Comparison of ENCODE assay signal across 1 cellular context in the genomic region with DNA sequence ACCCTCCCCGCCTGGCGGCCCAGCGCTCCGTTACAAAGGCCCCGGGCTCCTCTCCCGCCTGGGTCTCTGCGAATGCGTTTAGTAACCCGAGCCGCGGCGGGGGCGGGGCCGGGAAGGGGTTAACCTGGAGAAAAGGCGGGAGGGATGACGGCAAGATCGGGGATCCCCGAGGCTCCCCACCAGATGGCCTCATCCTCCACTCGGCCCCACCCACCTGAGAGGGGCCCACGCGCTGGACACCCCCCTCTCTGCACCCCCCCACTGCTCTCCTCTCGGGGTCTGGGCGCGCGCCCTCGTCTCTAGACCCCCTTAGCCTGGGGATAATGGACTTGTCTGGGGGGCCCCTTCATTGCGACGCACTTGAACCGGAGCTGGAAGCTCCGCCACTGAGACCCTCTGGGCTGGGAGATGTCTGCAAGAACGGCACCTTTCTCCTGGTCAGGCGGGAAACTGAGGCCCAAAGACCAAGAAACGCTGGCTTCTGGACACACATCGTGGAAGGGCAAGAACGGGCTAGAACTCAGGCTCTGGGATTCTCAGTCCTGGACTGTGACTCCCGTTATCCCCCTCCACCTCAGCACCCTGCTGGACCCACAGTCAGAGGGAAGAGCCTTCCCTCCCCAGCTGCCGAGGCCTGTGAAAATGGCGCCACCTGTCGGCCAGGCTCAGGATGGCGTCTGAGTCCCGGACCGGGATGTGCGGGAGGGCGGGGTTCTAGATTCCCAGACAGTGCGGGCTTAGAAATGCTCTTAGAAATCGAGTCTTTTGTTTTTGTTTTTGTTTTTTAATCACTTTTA.
TF ChIP-seq lines count a peak whose summit lies in the region.

No MANE protein-coding gene starts in this region.

TF ChIP-seq in HEK293, 187 proteins besides CTCF, POLR2A, EP300 and RAD21 (continued from another document and continues in another):
- TF ChIP-seq ZNF747 (tag by site-specific recombination; IDR thresholded peaks at IDR 0.05), result no peak
- TF ChIP-seq, protein P1, sequence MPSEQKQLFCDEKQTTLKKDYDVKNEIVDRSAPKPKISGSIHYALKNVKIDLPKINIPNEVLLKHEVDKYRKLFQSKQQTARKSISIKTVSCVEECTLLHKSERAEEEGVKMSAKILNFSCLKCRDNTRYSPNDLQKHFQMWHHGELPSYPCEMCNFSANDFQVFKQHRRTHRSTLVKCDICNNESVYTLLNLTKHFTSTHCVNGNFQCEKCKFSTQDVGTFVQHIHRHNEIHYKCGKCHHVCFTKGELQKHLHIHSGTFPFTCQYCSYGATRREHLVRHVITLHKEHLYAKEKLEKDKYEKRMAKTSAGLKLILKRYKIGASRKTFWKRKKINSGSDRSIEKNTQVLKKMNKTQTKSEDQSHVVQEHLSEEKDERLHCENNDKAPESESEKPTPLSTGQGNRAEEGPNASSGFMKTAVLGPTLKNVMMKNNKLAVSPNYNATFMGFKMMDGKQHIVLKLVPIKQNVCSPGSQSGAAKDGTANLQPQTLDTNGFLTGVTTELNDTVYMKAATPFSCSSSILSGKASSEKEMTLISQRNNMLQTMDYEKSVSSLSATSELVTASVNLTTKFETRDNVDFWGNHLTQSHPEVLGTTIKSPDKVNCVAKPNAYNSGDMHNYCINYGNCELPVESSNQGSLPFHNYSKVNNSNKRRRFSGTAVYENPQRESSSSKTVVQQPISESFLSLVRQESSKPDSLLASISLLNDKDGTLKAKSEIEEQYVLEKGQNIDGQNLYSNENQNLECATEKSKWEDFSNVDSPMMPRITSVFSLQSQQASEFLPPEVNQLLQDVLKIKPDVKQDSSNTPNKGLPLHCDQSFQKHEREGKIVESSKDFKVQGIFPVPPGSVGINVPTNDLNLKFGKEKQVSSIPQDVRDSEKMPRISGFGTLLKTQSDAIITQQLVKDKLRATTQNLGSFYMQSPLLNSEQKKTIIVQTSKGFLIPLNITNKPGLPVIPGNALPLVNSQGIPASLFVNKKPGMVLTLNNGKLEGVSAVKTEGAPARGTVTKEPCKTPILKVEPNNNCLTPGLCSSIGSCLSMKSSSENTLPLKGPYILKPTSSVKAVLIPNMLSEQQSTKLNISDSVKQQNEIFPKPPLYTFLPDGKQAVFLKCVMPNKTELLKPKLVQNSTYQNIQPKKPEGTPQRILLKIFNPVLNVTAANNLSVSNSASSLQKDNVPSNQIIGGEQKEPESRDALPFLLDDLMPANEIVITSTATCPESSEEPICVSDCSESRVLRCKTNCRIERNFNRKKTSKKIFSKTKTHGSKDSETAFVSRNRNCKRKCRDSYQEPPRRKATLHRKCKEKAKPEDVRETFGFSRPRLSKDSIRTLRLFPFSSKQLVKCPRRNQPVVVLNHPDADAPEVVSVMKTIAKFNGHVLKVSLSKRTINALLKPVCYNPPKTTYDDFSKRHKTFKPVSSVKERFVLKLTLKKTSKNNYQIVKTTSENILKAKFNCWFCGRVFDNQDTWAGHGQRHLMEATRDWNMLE (tag by site-specific recombination; conservative IDR thresholded peaks at IDR 0.05; ENCODE audit: low read depth), result peak; percentile 75
- TF ChIP-seq, protein P2, sequence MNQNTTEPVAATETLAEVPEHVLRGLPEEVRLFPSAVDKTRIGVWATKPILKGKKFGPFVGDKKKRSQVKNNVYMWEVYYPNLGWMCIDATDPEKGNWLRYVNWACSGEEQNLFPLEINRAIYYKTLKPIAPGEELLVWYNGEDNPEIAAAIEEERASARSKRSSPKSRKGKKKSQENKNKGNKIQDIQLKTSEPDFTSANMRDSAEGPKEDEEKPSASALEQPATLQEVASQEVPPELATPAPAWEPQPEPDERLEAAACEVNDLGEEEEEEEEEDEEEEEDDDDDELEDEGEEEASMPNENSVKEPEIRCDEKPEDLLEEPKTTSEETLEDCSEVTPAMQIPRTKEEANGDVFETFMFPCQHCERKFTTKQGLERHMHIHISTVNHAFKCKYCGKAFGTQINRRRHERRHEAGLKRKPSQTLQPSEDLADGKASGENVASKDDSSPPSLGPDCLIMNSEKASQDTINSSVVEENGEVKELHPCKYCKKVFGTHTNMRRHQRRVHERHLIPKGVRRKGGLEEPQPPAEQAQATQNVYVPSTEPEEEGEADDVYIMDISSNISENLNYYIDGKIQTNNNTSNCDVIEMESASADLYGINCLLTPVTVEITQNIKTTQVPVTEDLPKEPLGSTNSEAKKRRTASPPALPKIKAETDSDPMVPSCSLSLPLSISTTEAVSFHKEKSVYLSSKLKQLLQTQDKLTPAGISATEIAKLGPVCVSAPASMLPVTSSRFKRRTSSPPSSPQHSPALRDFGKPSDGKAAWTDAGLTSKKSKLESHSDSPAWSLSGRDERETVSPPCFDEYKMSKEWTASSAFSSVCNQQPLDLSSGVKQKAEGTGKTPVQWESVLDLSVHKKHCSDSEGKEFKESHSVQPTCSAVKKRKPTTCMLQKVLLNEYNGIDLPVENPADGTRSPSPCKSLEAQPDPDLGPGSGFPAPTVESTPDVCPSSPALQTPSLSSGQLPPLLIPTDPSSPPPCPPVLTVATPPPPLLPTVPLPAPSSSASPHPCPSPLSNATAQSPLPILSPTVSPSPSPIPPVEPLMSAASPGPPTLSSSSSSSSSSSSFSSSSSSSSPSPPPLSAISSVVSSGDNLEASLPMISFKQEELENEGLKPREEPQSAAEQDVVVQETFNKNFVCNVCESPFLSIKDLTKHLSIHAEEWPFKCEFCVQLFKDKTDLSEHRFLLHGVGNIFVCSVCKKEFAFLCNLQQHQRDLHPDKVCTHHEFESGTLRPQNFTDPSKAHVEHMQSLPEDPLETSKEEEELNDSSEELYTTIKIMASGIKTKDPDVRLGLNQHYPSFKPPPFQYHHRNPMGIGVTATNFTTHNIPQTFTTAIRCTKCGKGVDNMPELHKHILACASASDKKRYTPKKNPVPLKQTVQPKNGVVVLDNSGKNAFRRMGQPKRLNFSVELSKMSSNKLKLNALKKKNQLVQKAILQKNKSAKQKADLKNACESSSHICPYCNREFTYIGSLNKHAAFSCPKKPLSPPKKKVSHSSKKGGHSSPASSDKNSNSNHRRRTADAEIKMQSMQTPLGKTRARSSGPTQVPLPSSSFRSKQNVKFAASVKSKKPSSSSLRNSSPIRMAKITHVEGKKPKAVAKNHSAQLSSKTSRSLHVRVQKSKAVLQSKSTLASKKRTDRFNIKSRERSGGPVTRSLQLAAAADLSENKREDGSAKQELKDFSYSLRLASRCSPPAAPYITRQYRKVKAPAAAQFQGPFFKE (tag by site-specific recombination; IDR thresholded peaks at IDR 0.05; ENCODE audit: borderline replicate concordance), result no peak
- TF ChIP-seq ZNF621 (tag by site-specific recombination; IDR thresholded peaks at IDR 0.05), result no peak
- no peak for TF ChIP-seq ZNF549 (tag by site-specific recombination; IDR thresholded peaks at IDR 0.05)
- peak; percentile 93 for TF ChIP-seq ZFHX2 (tag by site-specific recombination; conservative IDR thresholded peaks at IDR 0.05)
- TF ChIP-seq MYNN (tag by site-specific recombination; IDR thresholded peaks at IDR 0.05; ENCODE audit: borderline replicate concordance), result 0 out of 2 replicates have a peak, but pooled peaks have one; percentile 20
- TF ChIP-seq ZNF510 (tag by site-specific recombination; IDR thresholded peaks at IDR 0.05; ENCODE audit: insufficient replicate concordance), result no peak
- no peak for TF ChIP-seq ZNF707 (tag by site-specific recombination; IDR thresholded peaks at IDR 0.05)
- no peak for TF ChIP-seq ZNF571 (tag by site-specific recombination; IDR thresholded peaks at IDR 0.05)
- no peak for TF ChIP-seq ZNF830 (tag by site-specific recombination; IDR thresholded peaks at IDR 0.05; ENCODE audit: low read depth)
- TF ChIP-seq ZFP3 (tag by site-specific recombination; IDR thresholded peaks at IDR 0.05; ENCODE audit: low read depth), result 0 out of 2 replicates have a peak, but pooled peaks have one; percentile 3
- peak; percentile 88 for TF ChIP-seq KLF7 (tag by site-specific recombination; IDR thresholded peaks at IDR 0.05; ENCODE audit: borderline replicate concordance)
- peak; percentile 66 for TF ChIP-seq YY2 (tag by site-specific recombination; IDR thresholded peaks at IDR 0.05)
- TF ChIP-seq, protein P3, sequence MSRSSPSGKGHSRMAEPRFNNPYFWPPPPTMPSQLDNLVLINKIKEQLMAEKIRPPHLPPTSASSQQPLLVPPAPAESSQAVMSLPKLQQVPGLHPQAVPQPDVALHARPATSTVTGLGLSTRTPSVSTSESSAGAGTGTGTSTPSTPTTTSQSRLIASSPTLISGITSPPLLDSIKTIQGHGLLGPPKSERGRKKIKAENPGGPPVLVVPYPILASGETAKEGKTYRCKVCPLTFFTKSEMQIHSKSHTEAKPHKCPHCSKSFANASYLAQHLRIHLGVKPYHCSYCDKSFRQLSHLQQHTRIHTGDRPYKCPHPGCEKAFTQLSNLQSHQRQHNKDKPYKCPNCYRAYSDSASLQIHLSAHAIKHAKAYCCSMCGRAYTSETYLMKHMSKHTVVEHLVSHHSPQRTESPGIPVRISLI (tag by site-specific recombination; IDR thresholded peaks at IDR 0.05), result no peak
- TF ChIP-seq ZFP41 (tag by site-specific recombination; IDR thresholded peaks at IDR 0.05; ENCODE audit: borderline replicate concordance), result no peak
- TF ChIP-seq OSR2 (tag by site-specific recombination; IDR thresholded peaks at IDR 0.05), result peak; percentile 64
- no peak for TF ChIP-seq ZNF791 (tag by site-specific recombination; IDR thresholded peaks at IDR 0.05)
- no peak for TF ChIP-seq ZNF311 (tag by site-specific recombination; IDR thresholded peaks at IDR 0.05; ENCODE audit: borderline replicate concordance)
- TF ChIP-seq ZNF658 (tag by site-specific recombination; IDR thresholded peaks at IDR 0.05), result no peak
- TF ChIP-seq, protein P4, sequence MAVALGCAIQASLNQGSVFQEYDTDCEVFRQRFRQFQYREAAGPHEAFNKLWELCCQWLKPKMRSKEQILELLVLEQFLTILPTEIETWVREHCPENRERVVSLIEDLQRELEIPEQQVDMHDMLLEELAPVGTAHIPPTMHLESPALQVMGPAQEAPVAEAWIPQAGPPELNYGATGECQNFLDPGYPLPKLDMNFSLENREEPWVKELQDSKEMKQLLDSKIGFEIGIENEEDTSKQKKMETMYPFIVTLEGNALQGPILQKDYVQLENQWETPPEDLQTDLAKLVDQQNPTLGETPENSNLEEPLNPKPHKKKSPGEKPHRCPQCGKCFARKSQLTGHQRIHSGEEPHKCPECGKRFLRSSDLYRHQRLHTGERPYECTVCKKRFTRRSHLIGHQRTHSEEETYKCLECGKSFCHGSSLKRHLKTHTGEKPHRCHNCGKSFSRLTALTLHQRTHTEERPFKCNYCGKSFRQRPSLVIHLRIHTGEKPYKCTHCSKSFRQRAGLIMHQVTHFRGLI (tag by site-specific recombination; IDR thresholded peaks at IDR 0.05), result peak; percentile 23; the same call in 1 of the 2 replicates
- TF ChIP-seq ZNF133 (tag by site-specific recombination; IDR thresholded peaks at IDR 0.05), result no peak
- no peak for TF ChIP-seq ZNF544 (tag by site-specific recombination; IDR thresholded peaks at IDR 0.05)
- TF ChIP-seq, protein P5, sequence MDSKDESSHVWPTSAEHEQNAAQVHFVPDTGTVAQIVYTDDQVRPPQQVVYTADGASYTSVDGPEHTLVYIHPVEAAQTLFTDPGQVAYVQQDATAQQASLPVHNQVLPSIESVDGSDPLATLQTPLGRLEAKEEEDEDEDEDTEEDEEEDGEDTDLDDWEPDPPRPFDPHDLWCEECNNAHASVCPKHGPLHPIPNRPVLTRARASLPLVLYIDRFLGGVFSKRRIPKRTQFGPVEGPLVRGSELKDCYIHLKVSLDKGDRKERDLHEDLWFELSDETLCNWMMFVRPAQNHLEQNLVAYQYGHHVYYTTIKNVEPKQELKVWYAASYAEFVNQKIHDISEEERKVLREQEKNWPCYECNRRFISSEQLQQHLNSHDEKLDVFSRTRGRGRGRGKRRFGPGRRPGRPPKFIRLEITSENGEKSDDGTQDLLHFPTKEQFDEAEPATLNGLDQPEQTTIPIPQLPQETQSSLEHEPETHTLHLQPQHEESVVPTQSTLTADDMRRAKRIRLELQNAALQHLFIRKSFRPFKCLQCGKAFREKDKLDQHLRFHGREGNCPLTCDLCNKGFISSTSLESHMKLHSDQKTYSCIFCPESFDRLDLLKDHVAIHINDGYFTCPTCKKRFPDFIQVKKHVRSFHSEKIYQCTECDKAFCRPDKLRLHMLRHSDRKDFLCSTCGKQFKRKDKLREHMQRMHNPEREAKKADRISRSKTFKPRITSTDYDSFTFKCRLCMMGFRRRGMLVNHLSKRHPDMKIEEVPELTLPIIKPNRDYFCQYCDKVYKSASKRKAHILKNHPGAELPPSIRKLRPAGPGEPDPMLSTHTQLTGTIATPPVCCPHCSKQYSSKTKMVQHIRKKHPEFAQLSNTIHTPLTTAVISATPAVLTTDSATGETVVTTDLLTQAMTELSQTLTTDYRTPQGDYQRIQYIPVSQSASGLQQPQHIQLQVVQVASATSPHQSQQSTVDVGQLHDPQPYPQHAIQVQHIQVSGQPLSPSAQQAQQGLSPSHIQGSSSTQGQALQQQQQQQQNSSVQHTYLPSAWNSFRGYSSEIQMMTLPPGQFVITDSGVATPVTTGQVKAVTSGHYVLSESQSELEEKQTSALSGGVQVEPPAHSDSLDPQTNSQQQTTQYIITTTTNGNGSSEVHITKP (tag by site-specific recombination; IDR thresholded peaks at IDR 0.05), result peak; percentile 100
- TF ChIP-seq ZNF558 (tag by site-specific recombination; IDR thresholded peaks at IDR 0.05), result peak; percentile 69; the same call in 1 of the 2 replicates
- TF ChIP-seq, protein P6, sequence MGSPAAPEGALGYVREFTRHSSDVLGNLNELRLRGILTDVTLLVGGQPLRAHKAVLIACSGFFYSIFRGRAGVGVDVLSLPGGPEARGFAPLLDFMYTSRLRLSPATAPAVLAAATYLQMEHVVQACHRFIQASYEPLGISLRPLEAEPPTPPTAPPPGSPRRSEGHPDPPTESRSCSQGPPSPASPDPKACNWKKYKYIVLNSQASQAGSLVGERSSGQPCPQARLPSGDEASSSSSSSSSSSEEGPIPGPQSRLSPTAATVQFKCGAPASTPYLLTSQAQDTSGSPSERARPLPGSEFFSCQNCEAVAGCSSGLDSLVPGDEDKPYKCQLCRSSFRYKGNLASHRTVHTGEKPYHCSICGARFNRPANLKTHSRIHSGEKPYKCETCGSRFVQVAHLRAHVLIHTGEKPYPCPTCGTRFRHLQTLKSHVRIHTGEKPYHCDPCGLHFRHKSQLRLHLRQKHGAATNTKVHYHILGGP (tag by site-specific recombination; IDR thresholded peaks at IDR 0.05), result no peak
- TF ChIP-seq, protein P7, sequence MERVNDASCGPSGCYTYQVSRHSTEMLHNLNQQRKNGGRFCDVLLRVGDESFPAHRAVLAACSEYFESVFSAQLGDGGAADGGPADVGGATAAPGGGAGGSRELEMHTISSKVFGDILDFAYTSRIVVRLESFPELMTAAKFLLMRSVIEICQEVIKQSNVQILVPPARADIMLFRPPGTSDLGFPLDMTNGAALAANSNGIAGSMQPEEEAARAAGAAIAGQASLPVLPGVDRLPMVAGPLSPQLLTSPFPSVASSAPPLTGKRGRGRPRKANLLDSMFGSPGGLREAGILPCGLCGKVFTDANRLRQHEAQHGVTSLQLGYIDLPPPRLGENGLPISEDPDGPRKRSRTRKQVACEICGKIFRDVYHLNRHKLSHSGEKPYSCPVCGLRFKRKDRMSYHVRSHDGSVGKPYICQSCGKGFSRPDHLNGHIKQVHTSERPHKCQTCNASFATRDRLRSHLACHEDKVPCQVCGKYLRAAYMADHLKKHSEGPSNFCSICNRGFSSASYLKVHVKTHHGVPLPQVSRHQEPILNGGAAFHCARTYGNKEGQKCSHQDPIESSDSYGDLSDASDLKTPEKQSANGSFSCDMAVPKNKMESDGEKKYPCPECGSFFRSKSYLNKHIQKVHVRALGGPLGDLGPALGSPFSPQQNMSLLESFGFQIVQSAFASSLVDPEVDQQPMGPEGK (tag by site-specific recombination; IDR thresholded peaks at IDR 0.05), result peak; percentile 99
- TF ChIP-seq ZNF670 (tag by site-specific recombination; IDR thresholded peaks at IDR 0.05; ENCODE audit: low read depth), result no peak
- no peak for TF ChIP-seq ZNF701 (tag by site-specific recombination; IDR thresholded peaks at IDR 0.05)
- TF ChIP-seq ZNF501 (tag by site-specific recombination; IDR thresholded peaks at IDR 0.05), result peak; percentile 95
- no peak; the same call in 1 of the 2 replicates for TF ChIP-seq ZNF138 (tag by site-specific recombination; IDR thresholded peaks at IDR 0.05; ENCODE audit: borderline replicate concordance)
